In the genomic region with DNA sequence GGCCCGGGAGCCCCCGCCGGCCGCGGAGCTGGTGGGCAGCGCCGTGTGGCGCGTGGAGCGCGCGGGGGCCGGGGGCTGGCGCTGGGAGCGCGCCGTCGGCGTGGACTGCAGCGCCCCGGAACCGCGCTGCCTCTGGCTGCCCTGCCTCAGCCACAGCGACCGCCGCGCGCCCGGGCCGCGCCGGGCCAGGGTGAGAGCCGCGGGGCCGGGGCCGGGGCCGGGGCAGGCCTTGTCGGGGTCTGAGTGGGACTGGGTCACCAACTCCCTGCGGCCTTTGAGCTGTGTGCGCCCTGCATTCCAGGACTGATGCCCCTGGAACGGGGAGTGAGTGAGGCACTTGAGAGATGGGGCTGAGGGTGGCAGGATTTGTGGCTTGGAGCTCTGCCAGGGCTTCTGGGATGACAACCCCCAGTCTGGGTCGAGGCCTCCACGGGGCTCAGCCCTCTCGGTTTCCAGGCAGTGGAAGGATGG, we compare ENCODE assay signal across 8 cellular contexts. TPM values are rescaled to one million over a fixed set of nuclear protein-coding genes. Genes with fewer than 3 reads are reported as not detected.
DNase-seq lines count a peak whose midpoint lies in the region; ATAC-seq and TF ChIP-seq lines count a peak whose summit lies in the region.

No MANE protein-coding gene starts in this region.

- no peak for TF ChIP-seq CTCF in lower leg skin (IDR thresholded peaks at IDR 0.05)

- TF ChIP-seq EP300 in Ishikawa (IDR thresholded peaks at IDR 0.05; ENCODE audit: borderline replicate concordance): no peak

- peaks cover 77% of the 10 kb centered on the region for H3K79me2 ChIP-seq in ACC112 (ENCODE audit: control insufficient read depth, insufficient read depth, low read length, unreplicated experiment)

- intact Hi-C loops in lower leg skin (cut with DNase I; ENCODE audit: low total_unique reads): no loop called here

- no peak for TF ChIP-seq POLR2A in lower leg skin (IDR thresholded peaks at IDR 0.05)

- peaks cover 62% of the 10 kb centered on the region for H3K4me1 ChIP-seq in ACC112 (ENCODE audit: control insufficient read depth, insufficient read depth, low read length, unreplicated experiment)

- TF ChIP-seq RAD21 in Ishikawa (IDR thresholded peaks at IDR 0.05; ENCODE audit: low read depth): no peak

- H3K4me3 ChIP-seq in ACC112 (ENCODE audit: low read depth, low read length) (peak overlapping the region; percentile 86), lower leg skin (ENCODE audit: low read depth, poor library complexity, severe bottlenecking) (peak overlapping the region; percentile 19)

- H3K36me3 ChIP-seq in ACC112 (ENCODE audit: insufficient read depth, low read length): no peaks in the 10 kb centered on the region

- 1 to 2% methylated on average over 13 to 20 of the region's 44 CpGs for WGBS in lower leg skin, 2 donors

- no peak for ATAC-seq in activated CD4-positive, CD25-positive, alpha-beta regulatory T cell treated with anti-CD3 and anti-CD28 coated beads, Interleukin-2, amount 50 U/mL, for 24 hours
- ATAC-seq in GM21360 (IDR thresholded peaks at IDR 0.05; ENCODE audit: unreplicated experiment): no peak

- no peaks in the 10 kb centered on the region for H3K27me3 ChIP-seq in ACC112 (ENCODE audit: insufficient read depth, low read length)

- peak in 4 of 61 donors; percentile 51 to 66 (median 60) for DNase-seq in caudate nucleus (lab: John Stamatoyannopoulos, UW)
- DNase-seq in lower leg skin (ENCODE audit: low spot score in 2 of 2): no peak
- DNase-seq in AG20443 (ENCODE audit: low spot score): no peak
- DNase-seq in activated CD4-positive, alpha-beta T cell treated with anti-CD3 and anti-CD28 coated beads for 1 hour: no peak

- peak overlapping the region; percentile 78 for H3K27ac ChIP-seq in ACC112 (ENCODE audit: low read depth, low read length)
- peak overlapping the region; percentile 82 for H3K27ac ChIP-seq in caudate nucleus (ENCODE audit: low read depth, low read length)

- H2AFZ ChIP-seq in ACC112 (ENCODE audit: low read length, unreplicated experiment): no peak overlapping the region

TF ChIP-seq in Ishikawa, 13 proteins besides CTCF, POLR2A, EP300 and RAD21:
- TF ChIP-seq EGR1 (IDR thresholded peaks at IDR 0.05): no peak
- TF ChIP-seq TEAD4 (IDR thresholded peaks at IDR 0.05): peak; percentile 39; the same call in 1 of the 2 replicates
TF ChIP-seq in Ishikawa: peak in this region for 1.

RNA-seq across cellular contexts. Expression of a gene that starts 25.7 kb away (rescaled TPM):
- 100 to 1,000 TPM; 127 to 201 (median 149) TPM for total RNA-seq in lower leg skin
